8 cellular contexts compared by ENCODE assay signal in the genomic region with DNA sequence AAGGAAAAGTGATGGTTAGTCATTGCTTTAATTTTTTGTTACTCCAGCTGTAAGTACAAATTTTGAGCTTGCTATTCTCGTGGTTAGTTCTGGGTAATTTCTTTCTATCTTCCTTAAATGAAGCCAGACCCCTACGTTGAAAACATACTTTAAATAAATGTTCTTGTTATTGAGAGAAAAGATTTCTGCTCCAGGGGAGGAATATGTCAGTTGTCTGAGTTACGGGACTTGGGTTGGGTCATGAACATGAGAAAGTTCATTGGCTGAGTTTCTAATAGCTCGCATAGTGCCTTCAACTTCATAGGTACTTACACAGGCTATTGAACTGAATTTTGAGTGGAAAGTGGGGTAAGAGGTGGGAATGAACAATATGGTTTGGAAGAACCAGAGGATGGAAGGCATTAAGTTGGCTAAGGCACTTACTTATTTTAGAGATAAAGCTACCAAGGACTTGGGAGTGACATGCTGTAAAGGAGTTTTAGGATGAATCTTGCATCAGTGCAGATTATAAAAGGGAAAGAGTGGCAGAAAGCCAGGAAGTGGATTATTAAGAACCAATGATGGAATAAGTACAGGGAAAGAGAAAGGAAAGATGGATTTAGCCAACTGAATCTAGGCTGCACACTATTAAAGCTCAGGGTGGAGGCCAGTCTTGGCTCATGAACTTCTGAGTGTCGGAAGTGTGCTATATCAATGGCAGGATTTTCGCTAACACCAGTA. TPM values are rescaled to one million over a fixed set of nuclear protein-coding genes. Genes with fewer than 3 reads are reported as not detected.
DNase-seq lines count a peak whose midpoint lies in the region; ATAC-seq, FAIRE-seq and TF ChIP-seq lines count a peak whose summit lies in the region.

No MANE protein-coding gene starts in this region.

- H3K9ac ChIP-seq in K562 (ENCODE audit: insufficient read depth in 1 of 2, low read depth in 2 of 2, low read length in 2 of 2), result peak overlapping the region; percentile 94 to 97

- CTCF ChIA-PET in A673 (lab: Charles Lee) (no interaction called here), HEK293 (lab: Yijun Ruan, JAX) (interaction anchor here (1.1 to 1.4 kb wide), 2 partner anchors 9 to 116 kb away, joined by 3 to 4 read pairs; no protein-coding TSS in a partner anchor), K562 (lab: Yijun Ruan, JAX; ENCODE audit: low intra/inter-chr PET ratio) (no interaction called here), RWPE1 (lab: Yijun Ruan, JAX) (no interaction called here)

- in situ Hi-C loops in K562 (cut with MboI), result loop anchor here (10.0 to 25.0 kb wide), 2 partner anchors 897 to 1054 kb away; a partner anchor contains a TSS

- H4K20me1 ChIP-seq in K562 (replicated peaks; ENCODE audit: control insufficient read depth, insufficient read depth, low read length), result peaks cover 28% of the 10 kb centered on the region

- H3K9me3 ChIP-seq in A673 (ENCODE audit: low read depth, low read length, poor library complexity, severe bottlenecking) (no peaks in the 10 kb centered on the region), HEK293 (ENCODE audit: control insufficient read depth, insufficient read depth, low read depth, low read length) (no peaks in the 10 kb centered on the region), K562 (replicated peaks; ENCODE audit: control insufficient read depth, insufficient read depth, low read depth, low read length) (no peaks in the 10 kb centered on the region), lower lobe of right lung (no peaks in the 10 kb centered on the region)

- BruUV-seq in A673 (replicated peaks; lab: Mats Ljungman, UMichigan) (no TSS peak), K562 (replicated peaks; lab: Mats Ljungman, UMichigan) (no TSS peak)

- no peak for TF ChIP-seq CTCF in A673 (conservative IDR thresholded peaks at IDR 0.05; ENCODE audit: low read depth, low read length)
- TF ChIP-seq CTCF in HEK293 (tag by site-specific recombination; IDR thresholded peaks at IDR 0.05), result no peak
- no peak for TF ChIP-seq CTCF in K562 (IDR thresholded peaks at IDR 0.05 in 2 of 3, conservative IDR thresholded peaks at IDR 0.05 in 1 of 3; ENCODE audit: insufficient read depth in 2 of 3, low read depth in 1 of 3, low read length in 3 of 3)
- TF ChIP-seq CTCF in lower lobe of right lung (IDR thresholded peaks at IDR 0.05), result no peak
- no peak for TF ChIP-seq CTCF in RWPE1 (conservative IDR thresholded peaks at IDR 0.05; ENCODE audit: low read depth)

- POLR2A ChIA-PET in A673 (lab: Charles Lee; ENCODE audit: low non-redundant PET), result no interaction called here
- POLR2A ChIA-PET in HEK293 (lab: Yijun Ruan, JAX), result interaction anchor here (1.3 kb wide), 1 partner anchor 9 kb away, joined by 3 read pairs; no protein-coding TSS in a partner anchor
- POLR2A ChIA-PET in K562 (lab: Yijun Ruan, JAX), result interaction anchor here (0.7 to 6.1 kb wide), 12 partner anchors 8 to 679 kb away, joined by 3 to 45 read pairs (median 5); a partner anchor contains a TSS
- POLR2A ChIA-PET in RWPE1 (lab: Yijun Ruan, JAX; ENCODE audit: low non-redundant PET), result no interaction called here

- TF ChIP-seq RAD21 in K562 (CRISPR knock-in tag; conservative IDR thresholded peaks at IDR 0.05 in 1 of 2, IDR thresholded peaks at IDR 0.05 in 1 of 2), result no peak

- intact Hi-C loops in A673 (cut with micrococcal nuclease; ENCODE audit: unreplicated experiment) (no loop called here), K562 (cut with micrococcal nuclease) (loop anchor here (5.0 to 10.0 kb wide), 3 partner anchors 34 to 897 kb away; a partner anchor contains a TSS), lower lobe of right lung (cut with DNase I) (no loop called here)

- H3K4me3 ChIP-seq in A673 (ENCODE audit: low read depth, low read length, poor library complexity, severe bottlenecking) (peak overlapping the region; percentile 72), HEK293 (ENCODE audit: low read depth, low read length) (peak overlapping the region; percentile 80), K562 (peak overlapping the region; percentile 61), lower lobe of right lung (peak overlapping the region; percentile 82)

- ATAC-seq in K562 (no peak), lower lobe of right lung (no peak), HG03342 (IDR thresholded peaks at IDR 0.05; ENCODE audit: unreplicated experiment) (no peak)

- H3K36me3 ChIP-seq in A673 (ENCODE audit: insufficient read depth, low read length, poor library complexity, severe bottlenecking), result peaks cover 54% of the 10 kb centered on the region
- peaks cover 13 to 61% of the 10 kb centered on the region in 2 experiments for H3K36me3 ChIP-seq in HEK293 (ENCODE audit: control insufficient read depth in 2 of 2, insufficient read depth in 1 of 2, low read length in 2 of 2)
- H3K36me3 ChIP-seq in K562 (ENCODE audit: control insufficient read depth, insufficient read depth, low read length), result peaks cover 60% of the 10 kb centered on the region
- H3K36me3 ChIP-seq in lower lobe of right lung, result peaks cover 53% of the 10 kb centered on the region

- H3K4me1 ChIP-seq in A673 (ENCODE audit: insufficient read depth, low read length, poor library complexity, severe bottlenecking), result no peaks in the 10 kb centered on the region
- no peaks in the 10 kb centered on the region for H3K4me1 ChIP-seq in HEK293 (ENCODE audit: control insufficient read depth, insufficient read depth, low read length)
- H3K4me1 ChIP-seq in K562 (replicated peaks in 1 of 2; ENCODE audit: control insufficient read depth in 2 of 2, insufficient read depth in 2 of 2, low read length in 2 of 2), result peaks cover 18 to 29% of the 10 kb centered on the region in 2 experiments; a peak in 4 of 5 replicates
- H3K4me1 ChIP-seq in lower lobe of right lung, result peaks cover 32% of the 10 kb centered on the region

- peak overlapping the region; percentile 88 for H3K27ac ChIP-seq in A673 (ENCODE audit: low read depth, low read length, poor library complexity, severe bottlenecking)
- no peak overlapping the region for H3K27ac ChIP-seq in HEK293 (ENCODE audit: extremely low read depth, low read depth, low read length)
- H3K27ac ChIP-seq in K562 (ENCODE audit: extremely low read depth, low read depth, low read length), result peak overlapping the region; percentile 91
- peak overlapping the region; percentile 91 for H3K27ac ChIP-seq in lower lobe of right lung
- H3K27ac ChIP-seq in RWPE1, result no peak overlapping the region

- 15% methylated on average over 6 of the region's 6 CpGs for WGBS in K562 (ENCODE audit: insufficient coverage, low coverage, missing lambda C conversion rate)

- no peaks in the 10 kb centered on the region for H3K9me1 ChIP-seq in K562 (ENCODE audit: control insufficient read depth, insufficient read depth, low read length)

- H3K79me2 ChIP-seq in K562 (ENCODE audit: control insufficient read depth, insufficient read depth, low read length), result peaks cover 63% of the 10 kb centered on the region

- FAIRE-seq in K562 (lab: Jason Lieb, UNC), result no peak

- DNase-seq in A673 (ENCODE audit: low spot score) (no peak), K562 (ENCODE audit: extremely low read depth in 1 of 4, low spot score in 3 of 4) (peak in 1 of 4 experiments; percentile 27), lower lobe of right lung (no peak), SKM-1 treated with dmso at 0.1 percent for 144 hours (lab: John Stamatoyannopoulos, UW; ENCODE audit: unreplicated experiment) (no peak), RWPE1 (ENCODE audit: low spot score) (no peak), NCI-H2029 (lab: John Stamatoyannopoulos, UW) (no peak)

- peak overlapping the region; percentile 96 for H3K4me2 ChIP-seq in K562 (ENCODE audit: insufficient read depth, low read length)

- H3K27me3 ChIP-seq in A673 (replicated peaks; ENCODE audit: insufficient read depth, low read depth, low read length, poor library complexity) (no peaks in the 10 kb centered on the region), K562 (ENCODE audit: control insufficient read depth in 2 of 2, insufficient read depth in 2 of 2, low read length in 2 of 2) (no peaks in the 10 kb centered on the region), lower lobe of right lung (ENCODE audit: low read depth) (no peaks in the 10 kb centered on the region)

- TF ChIP-seq EP300 in K562 (IDR thresholded peaks at IDR 0.05; ENCODE audit: low read length), result no peak

- 0 out of 2 replicates have a peak, but pooled peaks have one; percentile 46 for TF ChIP-seq POLR2A in K562 (conservative IDR thresholded peaks at IDR 0.05)

- H2AFZ ChIP-seq in K562 (ENCODE audit: low read depth, low read length), result no peak overlapping the region

RNA-seq across cellular contexts. Expression of a gene that starts 1.4 kb away (rescaled TPM):
- total RNA-seq in A673 (2021), result 944 and 994 TPM in 2 replicates
- 667 and 738 TPM in 2 replicates for total RNA-seq in K562 (2011; cell fraction: chromatin; rRNA removed; ENCODE audit: low replicate concordance)
- total RNA-seq in K562 (2011; cell fraction: nucleolus; rRNA removed), result 932 and 1,080 TPM in 2 replicates
- 1,386 and 2,499 TPM in 2 replicates for total RNA-seq in K562 (2011; cell fraction: nucleoplasm; rRNA removed)
- total RNA-seq in K562 (2014; rRNA removed), result 2,954 and 3,368 TPM in 2 replicates
- total RNA-seq in K562 (2014; rRNA removed; fragmentation: Illumina TruSeq; extraction: Trizol), result 2,627 and 2,725 TPM in 2 replicates
- 2,157 and 2,290 TPM in 2 replicates for total RNA-seq in K562 (2015; rRNA removed; fragmentation: Illumina TruSeq; extraction: Trizol)
- total RNA-seq in K562 (2021), result 2,714 and 2,919 TPM in 2 replicates
- 4,272 and 5,659 TPM in 2 replicates for polyA plus RNA-seq in K562 (2011; rRNA removed)
- 6,070 and 7,346 TPM in 2 replicates for polyA plus RNA-seq in K562 (2011; cell fraction: cytosol; rRNA removed)
- polyA plus RNA-seq in K562 (2011; cell fraction: nucleus; rRNA removed), result 1,863 and 2,598 TPM in 2 replicates
- polyA plus RNA-seq in K562 (2012), result 2,505 and 3,684 TPM in 2 replicates
- polyA plus RNA-seq in K562 (2014; fragmentation: Illumina TruSeq; extraction: Trizol), result 3,113 and 3,517 TPM in 2 replicates
- polyA plus RNA-seq in K562 (2014; fragmentation: Nextera tagmentation; extraction: Ambion mirVana), result 1,000 to 10,000 TPM; 2,672 to 2,730 TPM
- polyA plus RNA-seq in K562 (2014; rRNA removed), result 3,291 and 3,996 TPM in 2 replicates
- polyA minus RNA-seq in K562 (2011; rRNA and poly(A)+ RNA removed), result 2,013 and 2,369 TPM in 2 replicates
- polyA minus RNA-seq in K562 (2011; cell fraction: cytosol; rRNA and poly(A)+ RNA removed), result 890 and 971 TPM in 2 replicates
- polyA minus RNA-seq in K562 (2011; cell fraction: nucleus; rRNA and poly(A)+ RNA removed), result 389 and 699 TPM in 2 replicates
- total RNA-seq in lower lobe of right lung, result 778 TPM

RNA-seq across cellular contexts. Expression of a gene that starts 24.8 kb away (rescaled TPM):
- 13.7 and 15.6 TPM in 2 replicates for total RNA-seq in A673 (2021)
- 16.1 and 20.6 TPM in 2 replicates for total RNA-seq in K562 (2011; cell fraction: chromatin; rRNA removed; ENCODE audit: low replicate concordance)
- total RNA-seq in K562 (2011; cell fraction: nucleolus; rRNA removed), result 19.9 and 21.8 TPM in 2 replicates
- total RNA-seq in K562 (2011; cell fraction: nucleoplasm; rRNA removed), result 17.0 and 18.6 TPM in 2 replicates
- 26.9 and 33.1 TPM in 2 replicates for total RNA-seq in K562 (2014; rRNA removed)
- 26.6 and 28.6 TPM in 2 replicates for total RNA-seq in K562 (2014; rRNA removed; fragmentation: Illumina TruSeq; extraction: Trizol)
- 30.6 and 31.8 TPM in 2 replicates for total RNA-seq in K562 (2015; rRNA removed; fragmentation: Illumina TruSeq; extraction: Trizol)
- 37.5 and 39.5 TPM in 2 replicates for total RNA-seq in K562 (2021)
- polyA plus RNA-seq in K562 (2011; rRNA removed), result 50.9 and 51.1 TPM in 2 replicates
- 49.2 and 60.7 TPM in 2 replicates for polyA plus RNA-seq in K562 (2011; cell fraction: cytosol; rRNA removed)
- 56.5 and 63.0 TPM in 2 replicates for polyA plus RNA-seq in K562 (2011; cell fraction: nucleus; rRNA removed)
- polyA plus RNA-seq in K562 (2012), result 33.9 and 36.0 TPM in 2 replicates
- 38.3 and 39.1 TPM in 2 replicates for polyA plus RNA-seq in K562 (2014; fragmentation: Illumina TruSeq; extraction: Trizol)
- 10 to 100 TPM; 13.5 to 16.5 TPM for polyA plus RNA-seq in K562 (2014; fragmentation: Nextera tagmentation; extraction: Ambion mirVana)
- polyA plus RNA-seq in K562 (2014; rRNA removed), result 44.0 and 48.2 TPM in 2 replicates
- 38.9 and 43.8 TPM in 2 replicates for polyA minus RNA-seq in K562 (2011; rRNA and poly(A)+ RNA removed)
- 23.8 and 29.4 TPM in 2 replicates for polyA minus RNA-seq in K562 (2011; cell fraction: cytosol; rRNA and poly(A)+ RNA removed)
- polyA minus RNA-seq in K562 (2011; cell fraction: nucleus; rRNA and poly(A)+ RNA removed), result 11.4 and 19.7 TPM in 2 replicates
- 28.4 TPM for total RNA-seq in lower lobe of right lung

RNA-seq across cellular contexts. Expression of a gene that starts 59.5 kb away (rescaled TPM):
- 0.19 and 0.22 TPM in 2 replicates for total RNA-seq in A673 (2021)
- not detected in 2 replicates for total RNA-seq in K562 (2011; cell fraction: chromatin; rRNA removed; ENCODE audit: low replicate concordance)
- total RNA-seq in K562 (2011; cell fraction: nucleolus; rRNA removed), result not detected in 2 replicates
- not detected in 2 replicates for total RNA-seq in K562 (2011; cell fraction: nucleoplasm; rRNA removed)
- not detected in 2 replicates for total RNA-seq in K562 (2014; rRNA removed)
- 0.06 and 0.11 TPM in 2 replicates for total RNA-seq in K562 (2014; rRNA removed; fragmentation: Illumina TruSeq; extraction: Trizol)
- total RNA-seq in K562 (2015; rRNA removed; fragmentation: Illumina TruSeq; extraction: Trizol), result 0.04 TPM in 1 of 2 replicates, not detected in the other
- total RNA-seq in K562 (2021), result 0.13 and 0.33 TPM in 2 replicates
- polyA plus RNA-seq in K562 (2011; rRNA removed), result 0.04 TPM in 1 of 2 replicates, not detected in the other
- 0.01 TPM in 1 of 2 replicates, not detected in the other for polyA plus RNA-seq in K562 (2011; cell fraction: cytosol; rRNA removed)
- polyA plus RNA-seq in K562 (2011; cell fraction: nucleus; rRNA removed), result 0.04 TPM in 2 replicates
- polyA plus RNA-seq in K562 (2012), result 0.05 and 0.25 TPM in 2 replicates
- polyA plus RNA-seq in K562 (2014; fragmentation: Illumina TruSeq; extraction: Trizol), result 0.09 and 0.15 TPM in 2 replicates
- polyA plus RNA-seq in K562 (2014; fragmentation: Nextera tagmentation; extraction: Ambion mirVana), result under 1 TPM in 1 of 2 experiments, not detected in 1; 0.10 TPM
- polyA plus RNA-seq in K562 (2014; rRNA removed), result 0.25 TPM in 1 of 2 replicates, not detected in the other
- 0.12 TPM in 1 of 2 replicates, not detected in the other for polyA minus RNA-seq in K562 (2011; rRNA and poly(A)+ RNA removed)
- not detected in 2 replicates for polyA minus RNA-seq in K562 (2011; cell fraction: cytosol; rRNA and poly(A)+ RNA removed)
- under 0.01 and 0.11 TPM in 2 replicates for polyA minus RNA-seq in K562 (2011; cell fraction: nucleus; rRNA and poly(A)+ RNA removed)
- total RNA-seq in lower lobe of right lung, result 0.18 TPM

Comparison
In these comparisons a context has a peak if more than half of its experiments do, and no peak if none do; other contexts are left out.
1. H3K27ac ChIP-seq: peak in A673 (single experiment), K562 (single experiment) and lower lobe of right lung (single experiment); none in HEK293 (single experiment) and RWPE1 (single experiment).
2. POLR2A ChIA-PET loops: an anchor here in HEK293 (1.3 kb wide) and K562 (0.7 to 6.1 kb wide); none called in A673 and RWPE1.
3. Peak in every context shown above with its lines, with median percentiles within 50 percentile points of each other: H3K4me3 ChIP-seq.